Comparison of ENCODE assay signal across 20 cellular contexts in the genomic region with DNA sequence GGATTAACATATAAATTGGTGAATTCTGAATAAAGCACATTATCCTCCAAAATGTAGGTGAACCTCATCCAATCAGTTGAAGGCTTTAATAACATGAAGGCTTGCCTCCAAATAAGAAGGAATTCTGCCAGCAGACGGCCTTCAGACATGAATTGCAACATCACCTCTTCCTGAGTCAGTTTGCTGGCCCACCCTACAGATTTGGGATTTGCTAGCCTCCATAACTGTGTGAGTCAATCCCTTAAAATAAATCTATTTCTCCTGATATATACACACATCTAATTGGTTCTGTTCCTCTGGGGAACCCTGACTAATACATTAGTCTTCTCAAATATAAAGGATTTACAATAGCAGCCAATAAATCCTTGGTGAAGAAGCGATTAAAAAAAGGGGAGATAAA. TPM values are rescaled to one million over a fixed set of nuclear protein-coding genes. Genes with fewer than 3 reads are reported as not detected.
DNase-seq lines count a peak whose midpoint lies in the region; ATAC-seq and TF ChIP-seq lines count a peak whose summit lies in the region.
"Had no signal": no experiment of that assay in that cellular context is flagged by ENCODE, and none has a peak within 500 bp of the region (broad histone marks: within the 10 kb centered on the region; RNA-seq: fewer than 3 reads in every experiment).

No MANE protein-coding gene starts in this region.

- DNase-seq in AG09309 (ENCODE audit: low read depth) (peak; percentile 89), HFFc6 (peak; percentile 95), astrocyte of the cerebellum (ENCODE audit: low read depth) (peak; percentile 9), foreskin fibroblast (peak; percentile 93 to 95), T-cell (no peak), SHP77 (lab: John Stamatoyannopoulos, UW) (no peak)
- DNase-seq in stimulated activated CD4-positive, alpha-beta T cell treated with anti-CD3 and anti-CD28 coated beads, Interleukin-2, amount 100 ng/mL, for 24 hours = no peak
- no peak for DNase-seq in activated CD8-positive, alpha-beta memory T cell treated with anti-CD3 and anti-CD28 coated beads, Interleukin-2, amount 10 ng/mL, durations not matched to agents 7 days and 5 days
- DNase-seq: activated CD4-positive, alpha-beta T cell treated with anti-CD3 and anti-CD28 coated beads, Interleukin-2, amount 50 U/mL, for 48 hours; DMS 273 treated with DMSO at 0.1 percent for 48 hours; left colon; NCI-H1694; stimulated activated naive CD4-positive, alpha-beta T cell treated with Interleukin-2 at 50 U/mL for 16 hours; uterus had no signal

- CTCF ChIA-PET in activated CD8-positive, alpha-beta memory T cell treated with anti-CD3 and anti-CD28 coated beads, Interleukin-2, amount 10 ng/mL, durations not matched to agents 7 days and 5 days (lab: Charles Lee) = no interaction called here
- CTCF ChIA-PET in T-cell (lab: Charles Lee) = no interaction called here

- peaks cover 58% of the 10 kb centered on the region for H3K4me1 Mint-ChIP-seq in HFFc6 (ENCODE audit: low read depth)
- H3K4me1 Mint-ChIP-seq in activated CD8-positive, alpha-beta memory T cell treated with anti-CD3 and anti-CD28 coated beads, Interleukin-2, amount 10 ng/mL, durations not matched to agents 7 days and 5 days = no peaks in the 10 kb centered on the region
- H3K4me1 Mint-ChIP-seq in T-cell = no peaks in the 10 kb centered on the region
- H3K4me1 Mint-ChIP-seq: activated T-helper 17 cell treated with anti-CD3 and anti-CD28 coated beads, Interleukin-2, amount 50 U/mL, for 72 hours had no signal

- POLR2A ChIA-PET in T-cell (lab: Charles Lee) = no interaction called here

- no peak for TF ChIP-seq CTCF in AG09309 (IDR thresholded peaks at IDR 0.05; ENCODE audit: control insufficient read depth, insufficient read depth, low read depth, low read length, missing control alignments)
- no peak for TF ChIP-seq CTCF in HFFc6 (IDR thresholded peaks at IDR 0.05)
- no peak for TF ChIP-seq CTCF in astrocyte of the cerebellum (IDR thresholded peaks at IDR 0.05; ENCODE audit: low read depth, low read length, missing control alignments)
- no peak for TF ChIP-seq CTCF in foreskin fibroblast (IDR thresholded peaks at IDR 0.05; ENCODE audit: low read depth, low read length)

- peak overlapping the region; percentile 55 for H3K27ac Mint-ChIP-seq in HFFc6
- H3K27ac Mint-ChIP-seq in activated CD8-positive, alpha-beta memory T cell treated with anti-CD3 and anti-CD28 coated beads, Interleukin-2, amount 10 ng/mL, durations not matched to agents 7 days and 5 days = no peak overlapping the region
- H3K27ac Mint-ChIP-seq in T-cell = no peak overlapping the region
- H3K27ac Mint-ChIP-seq: activated T-helper 17 cell treated with anti-CD3 and anti-CD28 coated beads, Interleukin-2, amount 50 U/mL, for 72 hours had no signal

- H3K4me3 Mint-ChIP-seq in HFFc6 (no peak overlapping the region), T-cell (no peak overlapping the region)
- no peak overlapping the region for H3K4me3 Mint-ChIP-seq in activated CD8-positive, alpha-beta memory T cell treated with anti-CD3 and anti-CD28 coated beads, Interleukin-2, amount 10 ng/mL, durations not matched to agents 7 days and 5 days
- H3K4me3 Mint-ChIP-seq: activated T-helper 17 cell treated with anti-CD3 and anti-CD28 coated beads, Interleukin-2, amount 50 U/mL, for 72 hours had no signal

- no peaks in the 10 kb centered on the region; the same call in 1 of the 2 replicates for H3K27me3 Mint-ChIP-seq in HFFc6 (ENCODE audit: insufficient read depth)
- peaks cover 7% of the 10 kb centered on the region for H3K27me3 Mint-ChIP-seq in activated CD8-positive, alpha-beta memory T cell treated with anti-CD3 and anti-CD28 coated beads, Interleukin-2, amount 10 ng/mL, durations not matched to agents 7 days and 5 days
- no peaks in the 10 kb centered on the region for H3K27me3 Mint-ChIP-seq in T-cell
- H3K27me3 Mint-ChIP-seq: activated T-helper 17 cell treated with anti-CD3 and anti-CD28 coated beads, Interleukin-2, amount 50 U/mL, for 72 hours had no signal

- in situ Hi-C loops in astrocyte of the cerebellum (cut with HindIII; ENCODE audit: low sequenced_read_pairs) = no loop called here

- no peak for ATAC-seq in activated CD8-positive, alpha-beta memory T cell treated with anti-CD3 and anti-CD28 coated beads, Interleukin-2, amount 10 ng/mL, durations not matched to agents 7 days and 5 days
- no peak for ATAC-seq in T-cell (replicated peaks in 1 of 4)
- ATAC-seq: activated T-helper 17 cell treated with anti-CD3 and anti-CD28 coated beads, Interleukin-2, amount 50 U/mL, for 72 hours; left colon had no signal

- H3K4me3 ChIP-seq in AG09309 (ENCODE audit: control insufficient read depth, low read depth, low read length) (no peak overlapping the region), astrocyte of the cerebellum (ENCODE audit: low read depth, low read length) (no peak overlapping the region), foreskin fibroblast (ENCODE audit: low read depth in 1 of 2, low read length in 2 of 2) (no peak overlapping the region)
- H3K4me3 ChIP-seq: adrenal gland, BLaER1, coronary artery, ovary, smooth muscle cell, uterus had no signal

- H3K9me3 Mint-ChIP-seq in HFFc6 = no peaks in the 10 kb centered on the region
- peaks cover 3% of the 10 kb centered on the region for H3K9me3 Mint-ChIP-seq in activated CD8-positive, alpha-beta memory T cell treated with anti-CD3 and anti-CD28 coated beads, Interleukin-2, amount 10 ng/mL, durations not matched to agents 7 days and 5 days (ENCODE audit: low read depth)
- no peaks in the 10 kb centered on the region for H3K9me3 Mint-ChIP-seq in T-cell
- H3K9me3 Mint-ChIP-seq: activated T-helper 17 cell treated with anti-CD3 and anti-CD28 coated beads, Interleukin-2, amount 50 U/mL, for 72 hours had no signal

- H3K36me3 Mint-ChIP-seq in HFFc6 (ENCODE audit: low read depth) = no peaks in the 10 kb centered on the region
- H3K36me3 Mint-ChIP-seq in activated CD8-positive, alpha-beta memory T cell treated with anti-CD3 and anti-CD28 coated beads, Interleukin-2, amount 10 ng/mL, durations not matched to agents 7 days and 5 days = no peaks in the 10 kb centered on the region
- H3K36me3 Mint-ChIP-seq in T-cell = no peaks in the 10 kb centered on the region

RNA-seq across cellular contexts. Expression of a gene that starts 34.8 kb away (rescaled TPM):
- total RNA-seq in HFFc6 (2021; fragmentation: NEBNext Ultra II Directional; extraction: Animal tissue kit (Norgen Biotek cat#: 25700)) = 10 to 100 TPM; 49.7 to 68.8 (median 63.2) TPM
- 100 to 1,000 TPM in 1 of 2 experiments, 10 to 100 TPM in 1; 98.3 to 133 TPM for total RNA-seq in activated CD8-positive, alpha-beta memory T cell treated with anti-CD3 and anti-CD28 coated beads, Interleukin-2, amount 10 ng/mL, durations not matched to agents 7 days and 5 days
- 10 to 100 TPM; 30.2 to 62.7 (median 54.7) TPM for total RNA-seq in T-cell

Comparison
In these comparisons a context has a peak if more than half of its experiments do, and no peak if none do; other contexts are left out.
1. DNase-seq: peak in AG09309 (single experiment), HFFc6 (single experiment), astrocyte of the cerebellum (single experiment) and foreskin fibroblast (2 of 2); none in stimulated activated CD4-positive, alpha-beta T cell treated with anti-CD3 and anti-CD28 coated beads, Interleukin-2, amount 100 ng/mL, for 24 hours (0 of 2), activated CD8-positive, alpha-beta memory T cell treated with anti-CD3 and anti-CD28 coated beads, Interleukin-2, amount 10 ng/mL, durations not matched to agents 7 days and 5 days (single experiment), T-cell (0 of 34) and SHP77 (0 of 2).